ENCODE assay signal across 12 cellular contexts in the genomic region with DNA sequence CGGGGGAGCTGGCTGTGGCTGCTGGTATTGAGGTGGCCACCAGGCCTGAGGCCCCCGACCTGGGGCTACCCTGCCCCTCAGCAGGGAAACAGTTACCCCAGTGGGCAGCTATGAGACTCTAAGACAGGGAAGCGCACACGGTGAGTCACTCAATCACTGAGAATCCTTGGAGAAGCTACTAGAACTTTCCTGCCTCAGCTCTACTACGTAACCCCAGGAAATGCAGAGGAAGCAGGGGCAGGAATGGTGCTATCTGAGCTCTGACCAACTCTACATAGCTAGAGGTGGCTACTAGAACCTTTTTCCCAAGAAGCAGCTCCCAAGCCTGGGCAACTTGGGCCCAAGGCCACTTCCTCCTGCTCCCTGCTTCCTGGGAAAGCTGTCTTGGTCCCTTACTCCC.
"Had no signal": no experiment of that assay in that cellular context is flagged by ENCODE, and none has a peak within 500 bp of the region (broad histone marks: within the 10 kb centered on the region; RNA-seq: fewer than 3 reads in every experiment).

No MANE protein-coding gene starts in this region.

- H3K36me3 ChIP-seq: uterus had no signal

- H3K9me3 Mint-ChIP-seq: activated naive CD8-positive, alpha-beta T cell treated with anti-CD3 and anti-CD28 coated beads, Interleukin-2, amount 50 U/mL, for 24 hours; activated T-cell treated with anti-CD3 and anti-CD28 coated beads, Interleukin-2, amount 50 U/mL, for 24 hours; nephron; T-cell had no signal

- ATAC-seq: activated naive CD8-positive, alpha-beta T cell treated with anti-CD3 and anti-CD28 coated beads, Interleukin-2, amount 50 U/mL, for 24 hours; T-cell had no signal

- H3K4me1 ChIP-seq: ascending aorta, uterus had no signal

- H3K4me3 Mint-ChIP-seq: activated naive CD8-positive, alpha-beta T cell treated with anti-CD3 and anti-CD28 coated beads, Interleukin-2, amount 50 U/mL, for 24 hours; activated T-cell treated with anti-CD3 and anti-CD28 coated beads, Interleukin-2, amount 50 U/mL, for 24 hours; nephron; T-cell had no signal

- H3K27me3 ChIP-seq: ascending aorta, heart left ventricle, stomach, uterus had no signal

- H3K27ac Mint-ChIP-seq: nephron had no signal

- H3K4me3 ChIP-seq: ascending aorta, heart left ventricle, stomach, uterus had no signal

- DNase-seq: activated CD4-positive, alpha-beta T cell treated with anti-CD3 and anti-CD28 coated beads for 48 hours; activated naive CD8-positive, alpha-beta T cell treated with anti-CD3 and anti-CD28 coated beads, Interleukin-2, amount 50 U/mL, for 24 hours; activated T-cell treated with anti-CD3 and anti-CD28 coated beads, Interleukin-2, amount 50 U/mL, for 24 hours; heart left ventricle; stimulated activated CD4-positive, alpha-beta T cell treated with anti-CD3 and anti-CD28 coated beads, Interleukin-12 subunit alpha, Interleukin-12 subunit beta, amount 100 ng/mL, for 4 hours; stimulated activated CD4-positive, alpha-beta T cell treated with anti-CD3 and anti-CD28 coated beads, Interleukin-2, amount 100 ng/mL, for 48 hours; stimulated activated CD8-positive, alpha-beta memory T cell treated with anti-CD3 and anti-CD28 coated beads, Interleukin-4, amount 100 ng/mL, for 48 hours; stomach; T-cell; uterus had no signal

- H3K27ac ChIP-seq: ascending aorta, heart left ventricle, stomach, uterus had no signal

- H3K27me3 Mint-ChIP-seq: activated naive CD8-positive, alpha-beta T cell treated with anti-CD3 and anti-CD28 coated beads, Interleukin-2, amount 50 U/mL, for 24 hours; activated T-cell treated with anti-CD3 and anti-CD28 coated beads, Interleukin-2, amount 50 U/mL, for 24 hours; T-cell had no signal

- H3K9me3 ChIP-seq: ascending aorta, heart left ventricle, stomach, uterus had no signal
